13 cellular contexts compared by ENCODE assay signal in genomic region chr3:50003216-50003615, GRCh38.
"Had no signal": no experiment of that assay in that cellular context is flagged by ENCODE, and none has a peak within 500 bp of the region (broad histone marks: within the 10 kb centered on the region; RNA-seq: fewer than 3 reads in every experiment).

No MANE protein-coding gene starts in this region.

- H3K4me1 Mint-ChIP-seq: mesothelial cell of epicardium; stimulated activated effector memory CD8-positive, alpha-beta T cell treated with anti-CD3 and anti-CD28 coated beads, Interleukin-12 subunit alpha, Interleukin-12 subunit beta, amount 100 ng/mL, for 72 hours had no signal

- H3K27ac ChIP-seq: breast epithelium, tibial nerve had no signal

- H3K9me3 Mint-ChIP-seq: activated naive CD4-positive, alpha-beta T cell treated with anti-CD3 and anti-CD28 coated beads, Interleukin-2, amount 50 U/mL, for 72 hours; mesothelial cell of epicardium; stimulated activated effector memory CD8-positive, alpha-beta T cell treated with anti-CD3 and anti-CD28 coated beads, Interleukin-12 subunit alpha, Interleukin-12 subunit beta, amount 100 ng/mL, for 72 hours had no signal

- H3K36me3 ChIP-seq: breast epithelium had no signal

- H3K9me3 ChIP-seq: breast epithelium, tibial nerve had no signal

- ATAC-seq: activated naive CD4-positive, alpha-beta T cell treated with anti-CD3 and anti-CD28 coated beads, Interleukin-2, amount 50 U/mL, for 72 hours; right cardiac atrium; stimulated activated effector memory CD8-positive, alpha-beta T cell treated with anti-CD3 and anti-CD28 coated beads, Interleukin-12 subunit alpha, Interleukin-12 subunit beta, amount 100 ng/mL, for 72 hours had no signal

- H3K27me3 ChIP-seq: breast epithelium, tibial nerve had no signal

- H3K4me1 ChIP-seq: breast epithelium, tibial nerve had no signal

- DNase-seq: activated CD4-positive, alpha-beta T cell treated with anti-CD3 and anti-CD28 coated beads, Interleukin-2, amount 50 U/mL, for 4 hours; activated CD4-positive, CD25-positive, alpha-beta regulatory T cell treated with anti-CD3 and anti-CD28 coated beads, Interleukin-2, amount 50 U/mL, for 72 hours; activated T-cell treated with anti-CD3 and anti-CD28 coated beads, Interleukin-2, amount 50 U/mL, for 1 hour; amniotic stem cell; hippocampal formation; kidney glomerular epithelial cell; right cardiac atrium had no signal

- H3K4me3 Mint-ChIP-seq: mesothelial cell of epicardium; stimulated activated effector memory CD8-positive, alpha-beta T cell treated with anti-CD3 and anti-CD28 coated beads, Interleukin-12 subunit alpha, Interleukin-12 subunit beta, amount 100 ng/mL, for 72 hours had no signal

- H3K4me3 ChIP-seq: breast epithelium, tibial nerve had no signal

- H3K27ac Mint-ChIP-seq: activated naive CD4-positive, alpha-beta T cell treated with anti-CD3 and anti-CD28 coated beads, Interleukin-2, amount 50 U/mL, for 72 hours; mesothelial cell of epicardium had no signal

- FAIRE-seq: endothelial cell of umbilical vein had no signal
